19 cellular contexts compared by ENCODE assay signal in genomic region chrY:2849368-2849767, GRCh38. TPM values are rescaled to one million over a fixed set of nuclear protein-coding genes. Genes with fewer than 3 reads are reported as not detected.
DNase-seq lines count a peak whose midpoint lies in the region; ATAC-seq and TF ChIP-seq lines count a peak whose summit lies in the region.
"Had no signal": no experiment of that assay in that cellular context is flagged by ENCODE, and none has a peak within 500 bp of the region (broad histone marks: within the 10 kb centered on the region; RNA-seq: fewer than 3 reads in every experiment).

No MANE protein-coding gene starts in this region.

- H3K4me1 ChIP-seq in CD8-positive, alpha-beta T cell (ENCODE audit: insufficient read depth, low read length) = peaks cover 6% of the 10 kb centered on the region
- peaks cover 0 to 49% (median 17%) of the 10 kb centered on the region in 6 donors for H3K4me1 ChIP-seq in spleen

- no peak for TF ChIP-seq CTCF in CD8-positive, alpha-beta T cell (IDR thresholded peaks at IDR 0.05)
- no peak for TF ChIP-seq CTCF in activated CD8-positive, alpha-beta T cell treated with anti-CD3 and anti-CD28 coated beads for 36 hours (IDR thresholded peaks at IDR 0.05)
- no peak for TF ChIP-seq CTCF in spleen (IDR thresholded peaks at IDR 0.05 in 8 of 11, conservative IDR thresholded peaks at IDR 0.05 in 3 of 11)

- H3K27me3 ChIP-seq in CD8-positive, alpha-beta T cell (ENCODE audit: insufficient read depth, low read length) = no peaks in the 10 kb centered on the region
- H3K27me3 ChIP-seq in spleen (replicated peaks in 1 of 7) = no peaks in the 10 kb centered on the region

- H3K27me3 Mint-ChIP-seq in activated CD4-positive, alpha-beta memory T cell treated with anti-CD3 and anti-CD28 coated beads for 36 hours = no peaks in the 10 kb centered on the region
- H3K27me3 Mint-ChIP-seq in activated CD4-positive, alpha-beta memory T cell treated with anti-CD3 and anti-CD28 coated beads, Interleukin-2, amount 10 ng/mL, durations not matched to agents 7 days and 5 days = no peaks in the 10 kb centered on the region
- H3K27me3 Mint-ChIP-seq in CD8-positive, alpha-beta T cell (ENCODE audit: low read depth) = no peaks in the 10 kb centered on the region
- H3K27me3 Mint-ChIP-seq in activated CD8-positive, alpha-beta T cell treated with anti-CD3 and anti-CD28 coated beads for 36 hours = no peaks in the 10 kb centered on the region
- no peaks in the 10 kb centered on the region for H3K27me3 Mint-ChIP-seq in activated naive CD8-positive, alpha-beta T cell treated with anti-CD3 and anti-CD28 coated beads, Interleukin-2, amount 10 ng/mL, durations not matched to agents 7 days and 5 days

- no peak overlapping the region for H3K27ac ChIP-seq in CD8-positive, alpha-beta T cell (ENCODE audit: low read depth, low read length)
- H3K27ac ChIP-seq in spleen = no peak overlapping the region
- H3K27ac ChIP-seq: C4-2B had no signal

- TF ChIP-seq POLR2A in spleen (IDR thresholded peaks at IDR 0.05) = no peak

- WGBS in spleen, 5 donors = 84 to 92% (median 89%) methylated on average over 1 of the region's 1 CpG; no CpG with 5 or more reads in 2 of the 5 donors

- ATAC-seq in CD8-positive, alpha-beta T cell = no peak
- peak; percentile 55 for ATAC-seq in activated CD8-positive, alpha-beta T cell treated with anti-CD3 and anti-CD28 coated beads for 36 hours
- no peak for ATAC-seq in activated naive CD8-positive, alpha-beta T cell treated with anti-CD3 and anti-CD28 coated beads, Interleukin-2, amount 10 ng/mL, durations not matched to agents 7 days and 5 days (ENCODE audit: low read depth)
- ATAC-seq: Panc1 had no signal

- H3K27ac Mint-ChIP-seq in activated CD4-positive, alpha-beta memory T cell treated with anti-CD3 and anti-CD28 coated beads for 36 hours = peak overlapping the region; percentile 56
- H3K27ac Mint-ChIP-seq in activated CD4-positive, alpha-beta memory T cell treated with anti-CD3 and anti-CD28 coated beads, Interleukin-2, amount 10 ng/mL, durations not matched to agents 7 days and 5 days = no peak overlapping the region
- H3K27ac Mint-ChIP-seq in CD8-positive, alpha-beta T cell = peak overlapping the region; percentile 64
- H3K27ac Mint-ChIP-seq in activated CD8-positive, alpha-beta T cell treated with anti-CD3 and anti-CD28 coated beads for 36 hours = peak overlapping the region; percentile 69
- H3K27ac Mint-ChIP-seq in activated naive CD8-positive, alpha-beta T cell treated with anti-CD3 and anti-CD28 coated beads, Interleukin-2, amount 10 ng/mL, durations not matched to agents 7 days and 5 days = no peak overlapping the region

- POLR2A ChIA-PET in activated CD4-positive, alpha-beta memory T cell treated with anti-CD3 and anti-CD28 coated beads for 36 hours (lab: Charles Lee) = no interaction called here
- POLR2A ChIA-PET in activated CD4-positive, alpha-beta memory T cell treated with anti-CD3 and anti-CD28 coated beads, Interleukin-2, amount 10 ng/mL, durations not matched to agents 7 days and 5 days (lab: Charles Lee) = no interaction called here
- POLR2A ChIA-PET in CD8-positive, alpha-beta T cell (lab: Charles Lee) = no interaction called here
- POLR2A ChIA-PET in activated CD8-positive, alpha-beta T cell treated with anti-CD3 and anti-CD28 coated beads for 36 hours (lab: Charles Lee) = interaction anchor here (1.4 kb wide), 1 partner anchor 15 kb away, joined by 4 read pairs; no protein-coding TSS in a partner anchor
- POLR2A ChIA-PET in activated naive CD8-positive, alpha-beta T cell treated with anti-CD3 and anti-CD28 coated beads, Interleukin-2, amount 10 ng/mL, durations not matched to agents 7 days and 5 days (lab: Charles Lee) = no interaction called here

- peaks cover 88% of the 10 kb centered on the region for H3K4me1 Mint-ChIP-seq in activated CD4-positive, alpha-beta memory T cell treated with anti-CD3 and anti-CD28 coated beads for 36 hours (ENCODE audit: low read depth)
- H3K4me1 Mint-ChIP-seq in activated CD4-positive, alpha-beta memory T cell treated with anti-CD3 and anti-CD28 coated beads, Interleukin-2, amount 10 ng/mL, durations not matched to agents 7 days and 5 days = peaks cover 78% of the 10 kb centered on the region
- peaks cover 86% of the 10 kb centered on the region for H3K4me1 Mint-ChIP-seq in CD8-positive, alpha-beta T cell (ENCODE audit: low read depth)
- peaks cover 91% of the 10 kb centered on the region for H3K4me1 Mint-ChIP-seq in activated CD8-positive, alpha-beta T cell treated with anti-CD3 and anti-CD28 coated beads for 36 hours (ENCODE audit: low read depth)
- H3K4me1 Mint-ChIP-seq in activated naive CD8-positive, alpha-beta T cell treated with anti-CD3 and anti-CD28 coated beads, Interleukin-2, amount 10 ng/mL, durations not matched to agents 7 days and 5 days = peaks cover 48% of the 10 kb centered on the region

- intact Hi-C loops in activated CD4-positive, alpha-beta memory T cell treated with anti-CD3 and anti-CD28 coated beads for 36 hours (cut with micrococcal nuclease) = no loop called here
- intact Hi-C loops in CD8-positive, alpha-beta T cell (cut with DNase I, micrococcal nuclease) = no loop called here
- intact Hi-C loops in activated CD8-positive, alpha-beta T cell treated with anti-CD3 and anti-CD28 coated beads for 36 hours (cut with micrococcal nuclease) = no loop called here
- intact Hi-C loops in spleen (cut with DNase I; ENCODE audit: low total_unique reads) = no loop called here

- DNase-seq in activated CD4-positive, alpha-beta memory T cell treated with anti-CD3 and anti-CD28 coated beads for 36 hours = no peak
- DNase-seq in activated CD4-positive, alpha-beta memory T cell treated with anti-CD3 and anti-CD28 coated beads, Interleukin-2, amount 10 ng/mL, durations not matched to agents 7 days and 5 days = no peak
- DNase-seq in CD8-positive, alpha-beta T cell = no peak
- no peak for DNase-seq in activated CD8-positive, alpha-beta T cell treated with anti-CD3 and anti-CD28 coated beads for 36 hours
- no peak for DNase-seq in activated naive CD8-positive, alpha-beta T cell treated with anti-CD3 and anti-CD28 coated beads, Interleukin-2, amount 10 ng/mL, durations not matched to agents 7 days and 5 days
- DNase-seq in spleen = no peak
- no peak for DNase-seq in NCI-H446 treated with DMSO at 0.1 percent for 48 hours (lab: John Stamatoyannopoulos, UW)
- DNase-seq: GDM1, Kasumi-1, NCI-H1694, NCI-H2081, NCI-H2171, NCI-H345, NCI-H524 treated with DMSO at 0.1 percent for 48 hours, NCI-H82, SIG-M5 had no signal

- H3K36me3 Mint-ChIP-seq in activated CD4-positive, alpha-beta memory T cell treated with anti-CD3 and anti-CD28 coated beads for 36 hours = peaks cover 72% of the 10 kb centered on the region
- H3K36me3 Mint-ChIP-seq in activated CD4-positive, alpha-beta memory T cell treated with anti-CD3 and anti-CD28 coated beads, Interleukin-2, amount 10 ng/mL, durations not matched to agents 7 days and 5 days (ENCODE audit: low read depth) = peaks cover 93% of the 10 kb centered on the region
- peaks cover 94% of the 10 kb centered on the region for H3K36me3 Mint-ChIP-seq in CD8-positive, alpha-beta T cell
- H3K36me3 Mint-ChIP-seq in activated CD8-positive, alpha-beta T cell treated with anti-CD3 and anti-CD28 coated beads for 36 hours (ENCODE audit: low read depth) = peaks cover 86% of the 10 kb centered on the region
- peaks cover 47% of the 10 kb centered on the region for H3K36me3 Mint-ChIP-seq in activated naive CD8-positive, alpha-beta T cell treated with anti-CD3 and anti-CD28 coated beads, Interleukin-2, amount 10 ng/mL, durations not matched to agents 7 days and 5 days

- peaks cover 41% of the 10 kb centered on the region for H3K36me3 ChIP-seq in CD8-positive, alpha-beta T cell (ENCODE audit: insufficient read depth, low read length)
- peaks cover 0 to 98% (median 0%) of the 10 kb centered on the region in 6 donors for H3K36me3 ChIP-seq in spleen

- H3K9me3 ChIP-seq in CD8-positive, alpha-beta T cell (ENCODE audit: low read length) = no peaks in the 10 kb centered on the region
- no peaks in the 10 kb centered on the region for H3K9me3 ChIP-seq in spleen

- CTCF ChIA-PET in activated CD4-positive, alpha-beta memory T cell treated with anti-CD3 and anti-CD28 coated beads for 36 hours (lab: Charles Lee) = no interaction called here
- CTCF ChIA-PET in activated CD4-positive, alpha-beta memory T cell treated with anti-CD3 and anti-CD28 coated beads, Interleukin-2, amount 10 ng/mL, durations not matched to agents 7 days and 5 days (lab: Charles Lee) = no interaction called here
- CTCF ChIA-PET in CD8-positive, alpha-beta T cell (lab: Charles Lee) = no interaction called here
- CTCF ChIA-PET in activated CD8-positive, alpha-beta T cell treated with anti-CD3 and anti-CD28 coated beads for 36 hours (lab: Charles Lee) = interaction anchor here (1.0 kb wide), 1 partner anchor 10 kb away, joined by 3 read pairs; no protein-coding TSS in a partner anchor

- H3K9me3 Mint-ChIP-seq in activated CD4-positive, alpha-beta memory T cell treated with anti-CD3 and anti-CD28 coated beads for 36 hours = no peaks in the 10 kb centered on the region
- H3K9me3 Mint-ChIP-seq in activated CD4-positive, alpha-beta memory T cell treated with anti-CD3 and anti-CD28 coated beads, Interleukin-2, amount 10 ng/mL, durations not matched to agents 7 days and 5 days = no peaks in the 10 kb centered on the region
- H3K9me3 Mint-ChIP-seq in CD8-positive, alpha-beta T cell = no peaks in the 10 kb centered on the region
- no peaks in the 10 kb centered on the region for H3K9me3 Mint-ChIP-seq in activated CD8-positive, alpha-beta T cell treated with anti-CD3 and anti-CD28 coated beads for 36 hours
- H3K9me3 Mint-ChIP-seq in activated naive CD8-positive, alpha-beta T cell treated with anti-CD3 and anti-CD28 coated beads, Interleukin-2, amount 10 ng/mL, durations not matched to agents 7 days and 5 days = no peaks in the 10 kb centered on the region

- no peak overlapping the region for H3K4me3 Mint-ChIP-seq in activated CD4-positive, alpha-beta memory T cell treated with anti-CD3 and anti-CD28 coated beads for 36 hours
- no peak overlapping the region for H3K4me3 Mint-ChIP-seq in activated CD4-positive, alpha-beta memory T cell treated with anti-CD3 and anti-CD28 coated beads, Interleukin-2, amount 10 ng/mL, durations not matched to agents 7 days and 5 days
- no peak overlapping the region for H3K4me3 Mint-ChIP-seq in CD8-positive, alpha-beta T cell
- no peak overlapping the region for H3K4me3 Mint-ChIP-seq in activated CD8-positive, alpha-beta T cell treated with anti-CD3 and anti-CD28 coated beads for 36 hours
- peak overlapping the region; percentile 20 for H3K4me3 Mint-ChIP-seq in activated naive CD8-positive, alpha-beta T cell treated with anti-CD3 and anti-CD28 coated beads, Interleukin-2, amount 10 ng/mL, durations not matched to agents 7 days and 5 days

- no peak overlapping the region for H3K4me3 ChIP-seq in CD8-positive, alpha-beta T cell (ENCODE audit: low read depth, low read length)
- H3K4me3 ChIP-seq in spleen = no peak overlapping the region

RNA-seq across cellular contexts. Expression of gene RPS4Y1, which starts 8.0 kb away (rescaled TPM):
- 100 to 1,000 TPM; 295 to 302 TPM for total RNA-seq in activated CD4-positive, alpha-beta memory T cell treated with anti-CD3 and anti-CD28 coated beads for 36 hours
- total RNA-seq in activated CD4-positive, alpha-beta memory T cell treated with anti-CD3 and anti-CD28 coated beads, Interleukin-2, amount 10 ng/mL, durations not matched to agents 7 days and 5 days = 100 to 1,000 TPM; 248 to 251 TPM
- 100 to 1,000 TPM; 510 to 516 TPM for total RNA-seq in CD8-positive, alpha-beta T cell
- 100 to 1,000 TPM; 406 to 411 TPM for total RNA-seq in activated CD8-positive, alpha-beta T cell treated with anti-CD3 and anti-CD28 coated beads for 36 hours
- total RNA-seq in activated naive CD8-positive, alpha-beta T cell treated with anti-CD3 and anti-CD28 coated beads, Interleukin-2, amount 10 ng/mL, durations not matched to agents 7 days and 5 days = 100 to 1,000 TPM; 309 to 313 TPM
- total RNA-seq in spleen = 100 to 1,000 TPM in 2 of 7 donors, not detected in 5; 255 to 286 TPM
- polyA plus RNA-seq in spleen = 100 to 1,000 TPM in 2 of 3 donors, under 1 TPM in 1; 0.50 to 725 (median 552) TPM
- total RNA-seq: MCF 10A had no signal

Comparison
In these comparisons a context has a peak if more than half of its experiments do, and no peak if none do; other contexts are left out.
1. H3K27ac Mint-ChIP-seq: peak in activated CD4-positive, alpha-beta memory T cell treated with anti-CD3 and anti-CD28 coated beads for 36 hours (single experiment), CD8-positive, alpha-beta T cell (single experiment) and activated CD8-positive, alpha-beta T cell treated with anti-CD3 and anti-CD28 coated beads for 36 hours (single experiment); none in activated CD4-positive, alpha-beta memory T cell treated with anti-CD3 and anti-CD28 coated beads, Interleukin-2, amount 10 ng/mL, durations not matched to agents 7 days and 5 days (single experiment) and activated naive CD8-positive, alpha-beta T cell treated with anti-CD3 and anti-CD28 coated beads, Interleukin-2, amount 10 ng/mL, durations not matched to agents 7 days and 5 days (single experiment).